In the genomic region with DNA sequence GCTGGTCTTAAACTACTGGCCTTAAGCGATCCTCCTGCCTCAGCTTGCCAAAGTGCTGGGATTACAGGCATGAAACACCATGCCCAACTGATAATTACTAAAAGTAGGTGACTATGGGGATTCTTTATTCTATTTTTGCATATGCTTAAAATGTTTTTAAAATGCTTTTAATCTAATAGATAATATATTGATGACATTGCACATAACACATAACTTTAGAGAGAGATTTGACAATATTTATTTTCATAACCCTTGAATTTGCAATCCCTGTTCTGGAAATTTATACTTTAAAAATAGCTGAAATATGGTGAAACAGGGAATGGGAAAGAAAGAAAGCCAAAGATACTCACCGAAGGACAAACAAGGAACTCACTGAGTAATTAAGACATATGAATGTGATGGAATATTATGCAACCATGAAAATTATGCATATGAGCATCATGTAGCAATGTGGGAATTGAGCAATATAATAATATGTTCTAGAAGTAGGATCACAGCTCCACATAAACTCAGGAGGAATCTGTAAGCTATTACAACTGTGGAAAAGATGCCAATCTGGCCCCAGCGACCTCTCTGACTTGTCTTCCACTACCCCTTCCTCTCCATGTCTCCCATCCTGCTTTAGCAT, we compare ENCODE assay signal across 18 cellular contexts. TPM values are rescaled to one million over a fixed set of nuclear protein-coding genes. Genes with fewer than 3 reads are reported as not detected.
DNase-seq lines count a peak whose midpoint lies in the region; ATAC-seq, FAIRE-seq and TF ChIP-seq lines count a peak whose summit lies in the region.
"Had no signal": no experiment of that assay in that cellular context is flagged by ENCODE, and none has a peak within 500 bp of the region (broad histone marks: within the 10 kb centered on the region; RNA-seq: fewer than 3 reads in every experiment).

No MANE protein-coding gene starts in this region.

- in situ Hi-C loops in HepG2 (cut with HindIII; ENCODE audit: extremely low pct_ligation_motif_present, low pct_unique_long_range_greater_than_20kb), result loop anchor here (10.0 kb wide), 1 partner anchor 167 kb away; a partner anchor contains a TSS
- in situ Hi-C loops in mammary epithelial cell (cut with MboI; ENCODE audit: low sequenced_read_pairs in 2 of 2), result no loop called here

- TF ChIP-seq POLR2A in HepG2 (IDR thresholded peaks at IDR 0.05; ENCODE audit: insufficient read depth in 1 of 2, low read depth in 2 of 2, low read length in 2 of 2), result no peak
- TF ChIP-seq POLR2A in right lobe of liver (IDR thresholded peaks at IDR 0.05), result no peak
- TF ChIP-seq POLR2A in suprapubic skin (IDR thresholded peaks at IDR 0.05), result no peak

- ATAC-seq in HepG2, result no peak
- no peak for ATAC-seq in right lobe of liver
- ATAC-seq in memory B cell (ENCODE audit: low read depth), result no peak

- peaks cover 12% of the 10 kb centered on the region for H3K4me1 ChIP-seq in HepG2 (ENCODE audit: insufficient read depth, low read length)
- H3K4me1 ChIP-seq in right lobe of liver, result peaks cover 0 to 6% (median 3%) of the 10 kb centered on the region in 4 donors
- H3K4me1 ChIP-seq in rectal smooth muscle tissue (ENCODE audit: control insufficient read depth, insufficient read depth, low read length), result no peaks in the 10 kb centered on the region
- no peaks in the 10 kb centered on the region for H3K4me1 ChIP-seq in suprapubic skin
- H3K4me1 ChIP-seq in mammary epithelial cell (ENCODE audit: insufficient read depth, low read length), result peaks cover 10% of the 10 kb centered on the region

- POLR2A ChIA-PET in HepG2 (lab: Yijun Ruan, JAX), result no interaction called here

- H3K4me3 Mint-ChIP-seq in memory B cell, result no peak overlapping the region
- H3K4me3 Mint-ChIP-seq: CD4-positive, CD25-positive, alpha-beta regulatory T cell; IgD-negative memory B cell had no signal

- H3K4me1 Mint-ChIP-seq in memory B cell, result peaks cover 26% of the 10 kb centered on the region

- CTCF ChIA-PET in HepG2 (lab: Yijun Ruan, JAX; ENCODE audit: low intra/inter-chr PET ratio, low total read pairs) (no interaction called here), mammary epithelial cell (lab: Charles Lee; ENCODE audit: low non-redundant PET) (no interaction called here)

- H3K36me3 ChIP-seq in HepG2 (replicated peaks in 1 of 2; ENCODE audit: control insufficient read depth in 1 of 2, insufficient read depth in 2 of 2, low read length in 2 of 2), result no peaks in the 10 kb centered on the region
- H3K36me3 ChIP-seq in right lobe of liver, result no peaks in the 10 kb centered on the region
- H3K36me3 ChIP-seq in rectal smooth muscle tissue (ENCODE audit: control insufficient read depth, insufficient read depth, low read length), result no peaks in the 10 kb centered on the region
- H3K36me3 ChIP-seq in suprapubic skin, result no peaks in the 10 kb centered on the region
- no peaks in the 10 kb centered on the region for H3K36me3 ChIP-seq in mammary epithelial cell (ENCODE audit: insufficient read depth, low read length)
- H3K36me3 ChIP-seq: BLaER1 treated with 17β-estradiol and CSF1 and Interleukin-3, amounts not matched to agents 10 nM and 100 nM had no signal

- H3K27ac Mint-ChIP-seq in memory B cell, result peak overlapping the region; percentile 28
- H3K27ac Mint-ChIP-seq: IgD-negative memory B cell had no signal

- H3K4me2 ChIP-seq in HepG2 (ENCODE audit: low read depth, low read length) (no peak overlapping the region), mammary epithelial cell (ENCODE audit: insufficient read depth, low read depth, low read length) (no peak overlapping the region)
- H3K4me2 ChIP-seq: BLaER1 treated with 17β-estradiol and CSF1 and Interleukin-3, amounts not matched to agents 10 nM and 100 nM had no signal

- FAIRE-seq in HepG2 (lab: Jason Lieb, UNC), result no peak

- H3K9ac ChIP-seq in HepG2 (ENCODE audit: insufficient read depth, low read depth, low read length) (no peak overlapping the region), rectal smooth muscle tissue (ENCODE audit: low read length) (no peak overlapping the region), mammary epithelial cell (ENCODE audit: insufficient read depth, low read length) (no peak overlapping the region)
- H3K9ac ChIP-seq: BLaER1 treated with 17β-estradiol and CSF1 and Interleukin-3, amounts not matched to agents 10 nM and 100 nM had no signal

- TF ChIP-seq RAD21 in HepG2 (CRISPR knock-in tag; IDR thresholded peaks at IDR 0.05), result no peak

- no peaks in the 10 kb centered on the region for H3K36me3 Mint-ChIP-seq in memory B cell
- H3K36me3 Mint-ChIP-seq: CD4-positive, CD25-positive, alpha-beta regulatory T cell; IgD-negative memory B cell had no signal

- DNase-seq in HepG2 (ENCODE audit: low spot score), result no peak
- DNase-seq in right lobe of liver, result no peak
- DNase-seq in memory B cell (ENCODE audit: low spot score in 2 of 2), result no peak
- no peak for DNase-seq in suprapubic skin (ENCODE audit: low spot score in 2 of 2)
- DNase-seq in stimulated activated CD4-positive, alpha-beta T cell treated with anti-CD3 and anti-CD28 coated beads, Interleukin-4, amount 100 ng/mL, for 1 hour, result no peak
- DNase-seq in mammary epithelial cell, result no peak
- DNase-seq: AML-193; Calu3; CD4-positive, CD25-positive, alpha-beta regulatory T cell; DMS 273 treated with DMSO at 0.1 percent for 48 hours; HCEC 1CT had no signal

- no peak overlapping the region for H2AFZ ChIP-seq in HepG2 (ENCODE audit: low read length)
- H2AFZ ChIP-seq in mammary epithelial cell (ENCODE audit: low read depth, low read length), result no peak overlapping the region

- WGBS in HepG2 (ENCODE audit: low lambda C conversion rate), result 46% methylated on average over 3 of the region's 3 CpGs
- 85% methylated on average over 3 of the region's 3 CpGs for WGBS in right lobe of liver (ENCODE audit: insufficient coverage, low coverage, low lambda C conversion rate, missing lambda C conversion rate)
- WGBS in suprapubic skin, result 87% methylated on average over 3 of the region's 3 CpGs
- 95% methylated on average over 3 of the region's 3 CpGs for WGBS in mammary epithelial cell (ENCODE audit: low coverage, missing lambda C conversion rate)

- intact Hi-C loops in HepG2 (cut with micrococcal nuclease; ENCODE audit: unreplicated experiment), result no loop called here
- intact Hi-C loops in right lobe of liver (cut with DNase I), result no loop called here
- intact Hi-C loops in mammary epithelial cell (cut with micrococcal nuclease), result no loop called here

- no peak overlapping the region for H3K4me3 ChIP-seq in HepG2 (replicated peaks in 1 of 3; ENCODE audit: insufficient read depth in 1 of 3, low read depth in 2 of 3, low read length in 3 of 3)
- H3K4me3 ChIP-seq in right lobe of liver, result no peak overlapping the region
- H3K4me3 ChIP-seq in rectal smooth muscle tissue (ENCODE audit: low read length), result peak overlapping the region; percentile 19
- no peak overlapping the region for H3K4me3 ChIP-seq in suprapubic skin
- H3K4me3 ChIP-seq in mammary epithelial cell (replicated peaks in 1 of 3; ENCODE audit: insufficient read depth in 1 of 3, low read depth in 2 of 3, low read length in 3 of 3), result no peak overlapping the region
- H3K4me3 ChIP-seq: BLaER1 treated with 17β-estradiol and CSF1 and Interleukin-3, amounts not matched to agents 10 nM and 100 nM had no signal

- TF ChIP-seq EP300 in HepG2 (IDR thresholded peaks at IDR 0.05; ENCODE audit: low read depth in 2 of 2, low read length in 2 of 2) (no peak), HepG2 (CRISPR knock-in tag; IDR thresholded peaks at IDR 0.05; ENCODE audit: borderline replicate concordance) (no peak), suprapubic skin (IDR thresholded peaks at IDR 0.05) (no peak)

- BruUV-seq in HepG2 (replicated peaks; lab: Mats Ljungman, UMichigan), result no TSS peak
- BruUV-seq in mammary epithelial cell (replicated peaks; lab: Mats Ljungman, UMichigan), result no TSS peak

- no peaks in the 10 kb centered on the region for H3K27me3 Mint-ChIP-seq in memory B cell

- H4K20me1 ChIP-seq in HepG2 (ENCODE audit: insufficient read depth, low read length) (no peaks in the 10 kb centered on the region), mammary epithelial cell (ENCODE audit: insufficient read depth, low read length) (no peaks in the 10 kb centered on the region)
- H4K20me1 ChIP-seq: BLaER1 treated with 17β-estradiol and CSF1 and Interleukin-3, amounts not matched to agents 10 nM and 100 nM had no signal

- dilution Hi-C loops in mammary epithelial cell (cut with HindIII; ENCODE audit: low sequenced_read_pairs), result no loop called here

- H3K9me3 Mint-ChIP-seq in memory B cell, result no peaks in the 10 kb centered on the region
- H3K9me3 Mint-ChIP-seq: CD4-positive, CD25-positive, alpha-beta regulatory T cell; IgD-negative memory B cell had no signal

- no peak for TF ChIP-seq CTCF in HepG2 (CRISPR knock-in tag; IDR thresholded peaks at IDR 0.05)
- no peak for TF ChIP-seq CTCF in right lobe of liver (IDR thresholded peaks at IDR 0.05)
- no peak for TF ChIP-seq CTCF in suprapubic skin (IDR thresholded peaks at IDR 0.05)
- no peak for TF ChIP-seq CTCF in mammary epithelial cell (conservative IDR thresholded peaks at IDR 0.05 in 1 of 2, IDR thresholded peaks at IDR 0.05 in 1 of 2; ENCODE audit: extremely low read depth in 1 of 2, insufficient read depth in 1 of 2, low read depth in 1 of 2, low read length in 2 of 2)

- no peak overlapping the region for H3K27ac ChIP-seq in HepG2 (ENCODE audit: extremely low read length, insufficient read depth, low read length)
- no peak overlapping the region for H3K27ac ChIP-seq in right lobe of liver
- H3K27ac ChIP-seq in rectal smooth muscle tissue (ENCODE audit: low read depth, low read length), result no peak overlapping the region
- no peak overlapping the region for H3K27ac ChIP-seq in suprapubic skin
- H3K27ac ChIP-seq in mammary epithelial cell (ENCODE audit: insufficient read depth, low read depth, low read length), result no peak overlapping the region
- H3K27ac ChIP-seq: 22Rv1; BLaER1 treated with 17β-estradiol and CSF1 and Interleukin-3, amounts not matched to agents 10 nM and 100 nM; HL-60 had no signal

- no peaks in the 10 kb centered on the region for H3K9me3 ChIP-seq in HepG2 (ENCODE audit: low read length)
- H3K9me3 ChIP-seq in right lobe of liver, result no peaks in the 10 kb centered on the region
- no peaks in the 10 kb centered on the region for H3K9me3 ChIP-seq in suprapubic skin
- H3K9me3 ChIP-seq in mammary epithelial cell (replicated peaks; ENCODE audit: insufficient read depth, low read length), result no peaks in the 10 kb centered on the region
- H3K9me3 ChIP-seq: BLaER1 treated with 17β-estradiol and CSF1 and Interleukin-3, amounts not matched to agents 10 nM and 100 nM had no signal

- H3K79me2 ChIP-seq in HepG2 (ENCODE audit: insufficient read depth, low read length) (no peaks in the 10 kb centered on the region), mammary epithelial cell (ENCODE audit: insufficient read depth, low read length) (no peaks in the 10 kb centered on the region)

- H3K27me3 ChIP-seq in HepG2 (ENCODE audit: control insufficient read depth in 1 of 2, insufficient read depth in 2 of 2, low read length in 2 of 2) (no peaks in the 10 kb centered on the region), right lobe of liver (no peaks in the 10 kb centered on the region), rectal smooth muscle tissue (ENCODE audit: control insufficient read depth, insufficient read depth, low read length) (no peaks in the 10 kb centered on the region), suprapubic skin (no peaks in the 10 kb centered on the region), mammary epithelial cell (ENCODE audit: insufficient read depth, low read length) (no peaks in the 10 kb centered on the region)
- H3K27me3 ChIP-seq: BLaER1 treated with 17β-estradiol and CSF1 and Interleukin-3, amounts not matched to agents 10 nM and 100 nM had no signal

RNA-seq across cellular contexts. Expression of a gene that starts 2.0 kb away (rescaled TPM):
- not detected in 2 replicates for total RNA-seq in HepG2 (2016; rRNA removed; fragmentation: Illumina TruSeq; extraction: Trizol)
- not detected in 2 replicates for total RNA-seq in HepG2 (2016; cell fraction: cytosol; rRNA removed; fragmentation: Illumina TruSeq; extraction: Trizol; ENCODE audit: low read depth)
- not detected in 2 replicates for total RNA-seq in HepG2 (2016; cell fraction: insoluble cytoplasmic fraction; rRNA removed; fragmentation: Illumina TruSeq; extraction: Trizol)
- total RNA-seq in HepG2 (2016; cell fraction: membrane; rRNA removed; fragmentation: Illumina TruSeq; extraction: Trizol), result not detected in 2 replicates
- total RNA-seq in HepG2 (2016; cell fraction: nucleus; rRNA removed; fragmentation: Illumina TruSeq; extraction: Trizol), result not detected in 2 replicates
- not detected in 2 replicates for polyA plus RNA-seq in HepG2 (2011; rRNA removed)
- polyA plus RNA-seq in HepG2 (2011; cell fraction: cytosol; rRNA removed), result 0.04 TPM in 1 of 2 replicates, not detected in the other
- polyA plus RNA-seq in HepG2 (2011; cell fraction: nucleus; rRNA removed), result not detected in 2 replicates
- not detected in 2 replicates for polyA plus RNA-seq in HepG2 (2012)
- polyA plus RNA-seq in HepG2 (2016; cell fraction: cytosol; fragmentation: Illumina TruSeq; extraction: Trizol; ENCODE audit: low read depth), result not detected in 2 replicates
- polyA plus RNA-seq in HepG2 (2016; cell fraction: insoluble cytoplasmic fraction; fragmentation: Illumina TruSeq; extraction: Trizol; ENCODE audit: low read depth), result not detected in 2 replicates
- not detected in 2 replicates for polyA plus RNA-seq in HepG2 (2016; cell fraction: membrane; fragmentation: Illumina TruSeq; extraction: Trizol; ENCODE audit: low read depth)
- polyA plus RNA-seq in HepG2 (2016; cell fraction: nucleus; fragmentation: Illumina TruSeq; extraction: Trizol; ENCODE audit: insufficient read depth, low read depth), result not detected in 2 replicates
- not detected in 2 replicates for polyA minus RNA-seq in HepG2 (2011; rRNA and poly(A)+ RNA removed; ENCODE audit: low replicate concordance)
- not detected in 2 replicates for polyA minus RNA-seq in HepG2 (2011; cell fraction: cytosol; rRNA and poly(A)+ RNA removed)
- polyA minus RNA-seq in HepG2 (2011; cell fraction: nucleus; rRNA and poly(A)+ RNA removed), result not detected in 2 replicates
- 1 to 10 TPM in 5 of 6 experiments, under 1 TPM in 1; 0.78 to 5.0 (median 2.2) TPM for total RNA-seq in right lobe of liver
- total RNA-seq in suprapubic skin, result under 1 TPM in 2 of 4 donors, not detected in 2; 0.26 to 0.32 TPM
- total RNA-seq in mammary epithelial cell, result not detected
- polyA plus RNA-seq in mammary epithelial cell, result not detected
- not detected for polyA minus RNA-seq in mammary epithelial cell
- total RNA-seq: CD4-positive, CD25-positive, alpha-beta regulatory T cell; Daoy; H4 had no signal
- polyA plus RNA-seq: CD4-positive, CD25-positive, alpha-beta regulatory T cell; IgD-negative memory B cell had no signal

RNA-seq across cellular contexts. Expression of a gene that starts 43.7 kb away (rescaled TPM):
- total RNA-seq in HepG2 (2016; rRNA removed; fragmentation: Illumina TruSeq; extraction: Trizol), result not detected in 2 replicates
- not detected in 2 replicates for total RNA-seq in HepG2 (2016; cell fraction: cytosol; rRNA removed; fragmentation: Illumina TruSeq; extraction: Trizol; ENCODE audit: low read depth)
- not detected in 2 replicates for total RNA-seq in HepG2 (2016; cell fraction: insoluble cytoplasmic fraction; rRNA removed; fragmentation: Illumina TruSeq; extraction: Trizol)
- not detected in 2 replicates for total RNA-seq in HepG2 (2016; cell fraction: membrane; rRNA removed; fragmentation: Illumina TruSeq; extraction: Trizol)
- not detected in 2 replicates for total RNA-seq in HepG2 (2016; cell fraction: nucleus; rRNA removed; fragmentation: Illumina TruSeq; extraction: Trizol)
- not detected in 2 replicates for polyA plus RNA-seq in HepG2 (2011; rRNA removed)
- not detected in 2 replicates for polyA plus RNA-seq in HepG2 (2011; cell fraction: cytosol; rRNA removed)
- not detected in 2 replicates for polyA plus RNA-seq in HepG2 (2011; cell fraction: nucleus; rRNA removed)
- not detected in 2 replicates for polyA plus RNA-seq in HepG2 (2012)
- not detected in 2 replicates for polyA plus RNA-seq in HepG2 (2016; cell fraction: cytosol; fragmentation: Illumina TruSeq; extraction: Trizol; ENCODE audit: low read depth)
- not detected in 2 replicates for polyA plus RNA-seq in HepG2 (2016; cell fraction: insoluble cytoplasmic fraction; fragmentation: Illumina TruSeq; extraction: Trizol; ENCODE audit: low read depth)
- not detected in 2 replicates for polyA plus RNA-seq in HepG2 (2016; cell fraction: membrane; fragmentation: Illumina TruSeq; extraction: Trizol; ENCODE audit: low read depth)
- polyA plus RNA-seq in HepG2 (2016; cell fraction: nucleus; fragmentation: Illumina TruSeq; extraction: Trizol; ENCODE audit: insufficient read depth, low read depth), result not detected in 2 replicates
- polyA minus RNA-seq in HepG2 (2011; rRNA and poly(A)+ RNA removed; ENCODE audit: low replicate concordance), result not detected in 2 replicates
- not detected in 2 replicates for polyA minus RNA-seq in HepG2 (2011; cell fraction: cytosol; rRNA and poly(A)+ RNA removed)
- not detected in 2 replicates for polyA minus RNA-seq in HepG2 (2011; cell fraction: nucleus; rRNA and poly(A)+ RNA removed)
- not detected for total RNA-seq in right lobe of liver
- total RNA-seq in suprapubic skin, result not detected
- not detected for total RNA-seq in mammary epithelial cell
- not detected for polyA plus RNA-seq in mammary epithelial cell
- not detected for polyA minus RNA-seq in mammary epithelial cell
- total RNA-seq: Calu3; CD4-positive, CD25-positive, alpha-beta regulatory T cell; Daoy; H4 had no signal
- polyA plus RNA-seq: CD4-positive, CD25-positive, alpha-beta regulatory T cell; IgD-negative memory B cell had no signal

RNA-seq across cellular contexts. Expression of a gene that starts 55.0 kb away (rescaled TPM):
- total RNA-seq in HepG2 (2016; rRNA removed; fragmentation: Illumina TruSeq; extraction: Trizol) (not detected in 2 replicates), right lobe of liver (1 to 10 TPM in 1 of 6 experiments, under 1 TPM in 4, not detected in 1; 0.06 to 1.9 (median 0.60) TPM), suprapubic skin (under 1 TPM; 0.34 to 0.89 (median 0.71) TPM), mammary epithelial cell (1 to 10 TPM in 1 of 2 donors, not detected in 1; 2.3 TPM)
- not detected in 2 replicates for total RNA-seq in HepG2 (2016; cell fraction: cytosol; rRNA removed; fragmentation: Illumina TruSeq; extraction: Trizol; ENCODE audit: low read depth)
- total RNA-seq in HepG2 (2016; cell fraction: insoluble cytoplasmic fraction; rRNA removed; fragmentation: Illumina TruSeq; extraction: Trizol), result not detected in 2 replicates
- total RNA-seq in HepG2 (2016; cell fraction: membrane; rRNA removed; fragmentation: Illumina TruSeq; extraction: Trizol), result not detected in 2 replicates
- total RNA-seq in HepG2 (2016; cell fraction: nucleus; rRNA removed; fragmentation: Illumina TruSeq; extraction: Trizol), result not detected in 2 replicates
- polyA plus RNA-seq in HepG2 (2011; rRNA removed) (not detected in 2 replicates), mammary epithelial cell (0.40 TPM)
- not detected in 2 replicates for polyA plus RNA-seq in HepG2 (2011; cell fraction: cytosol; rRNA removed)
- not detected in 2 replicates for polyA plus RNA-seq in HepG2 (2011; cell fraction: nucleus; rRNA removed)
- 0.11 TPM in 1 of 2 replicates, not detected in the other for polyA plus RNA-seq in HepG2 (2012)
- polyA plus RNA-seq in HepG2 (2016; cell fraction: cytosol; fragmentation: Illumina TruSeq; extraction: Trizol; ENCODE audit: low read depth), result not detected in 2 replicates
- polyA plus RNA-seq in HepG2 (2016; cell fraction: insoluble cytoplasmic fraction; fragmentation: Illumina TruSeq; extraction: Trizol; ENCODE audit: low read depth), result not detected in 2 replicates
- polyA plus RNA-seq in HepG2 (2016; cell fraction: membrane; fragmentation: Illumina TruSeq; extraction: Trizol; ENCODE audit: low read depth), result not detected in 2 replicates
- not detected in 2 replicates for polyA plus RNA-seq in HepG2 (2016; cell fraction: nucleus; fragmentation: Illumina TruSeq; extraction: Trizol; ENCODE audit: insufficient read depth, low read depth)
- polyA minus RNA-seq in HepG2 (2011; rRNA and poly(A)+ RNA removed; ENCODE audit: low replicate concordance), result not detected in 2 replicates
- polyA minus RNA-seq in HepG2 (2011; cell fraction: cytosol; rRNA and poly(A)+ RNA removed), result not detected in 2 replicates
- polyA minus RNA-seq in HepG2 (2011; cell fraction: nucleus; rRNA and poly(A)+ RNA removed), result not detected in 2 replicates
- polyA minus RNA-seq in mammary epithelial cell, result not detected
- total RNA-seq: Calu3; CD4-positive, CD25-positive, alpha-beta regulatory T cell had no signal

RNA-seq across cellular contexts. Expression of a gene that starts 55.0 kb away (rescaled TPM):
- total RNA-seq in HepG2 (2016; rRNA removed; fragmentation: Illumina TruSeq; extraction: Trizol), result not detected in 2 replicates
- not detected in 2 replicates for total RNA-seq in HepG2 (2016; cell fraction: cytosol; rRNA removed; fragmentation: Illumina TruSeq; extraction: Trizol; ENCODE audit: low read depth)
- total RNA-seq in HepG2 (2016; cell fraction: insoluble cytoplasmic fraction; rRNA removed; fragmentation: Illumina TruSeq; extraction: Trizol), result not detected in 2 replicates
- total RNA-seq in HepG2 (2016; cell fraction: membrane; rRNA removed; fragmentation: Illumina TruSeq; extraction: Trizol), result not detected in 2 replicates
- total RNA-seq in HepG2 (2016; cell fraction: nucleus; rRNA removed; fragmentation: Illumina TruSeq; extraction: Trizol), result not detected in 2 replicates
- not detected in 2 replicates for polyA plus RNA-seq in HepG2 (2011; rRNA removed)
- not detected in 2 replicates for polyA plus RNA-seq in HepG2 (2011; cell fraction: cytosol; rRNA removed)
- polyA plus RNA-seq in HepG2 (2011; cell fraction: nucleus; rRNA removed), result not detected in 2 replicates
- not detected in 2 replicates for polyA plus RNA-seq in HepG2 (2012)
- polyA plus RNA-seq in HepG2 (2016; cell fraction: cytosol; fragmentation: Illumina TruSeq; extraction: Trizol; ENCODE audit: low read depth), result not detected in 2 replicates
- not detected in 2 replicates for polyA plus RNA-seq in HepG2 (2016; cell fraction: insoluble cytoplasmic fraction; fragmentation: Illumina TruSeq; extraction: Trizol; ENCODE audit: low read depth)
- polyA plus RNA-seq in HepG2 (2016; cell fraction: membrane; fragmentation: Illumina TruSeq; extraction: Trizol; ENCODE audit: low read depth), result not detected in 2 replicates
- not detected in 2 replicates for polyA plus RNA-seq in HepG2 (2016; cell fraction: nucleus; fragmentation: Illumina TruSeq; extraction: Trizol; ENCODE audit: insufficient read depth, low read depth)
- not detected in 2 replicates for polyA minus RNA-seq in HepG2 (2011; rRNA and poly(A)+ RNA removed; ENCODE audit: low replicate concordance)
- not detected in 2 replicates for polyA minus RNA-seq in HepG2 (2011; cell fraction: cytosol; rRNA and poly(A)+ RNA removed)
- not detected in 2 replicates for polyA minus RNA-seq in HepG2 (2011; cell fraction: nucleus; rRNA and poly(A)+ RNA removed)
- total RNA-seq in right lobe of liver, result not detected
- not detected for total RNA-seq in suprapubic skin
- under 1 TPM in 1 of 2 donors, not detected in 1; 0.17 TPM for total RNA-seq in mammary epithelial cell
- polyA plus RNA-seq in mammary epithelial cell, result not detected
- polyA minus RNA-seq in mammary epithelial cell, result not detected
- total RNA-seq: Calu3; CD4-positive, CD25-positive, alpha-beta regulatory T cell; Daoy; H4 had no signal
- polyA plus RNA-seq: CD4-positive, CD25-positive, alpha-beta regulatory T cell; IgD-negative memory B cell had no signal
